9 cellular contexts compared by ENCODE assay signal in genomic region chr11:62925745-62926668, GRCh38. TPM values are rescaled to one million over a fixed set of nuclear protein-coding genes. Genes with fewer than 3 reads are reported as not detected.
DNase-seq lines count a peak whose midpoint lies in the region; ATAC-seq and TF ChIP-seq lines count a peak whose summit lies in the region.
"Had no signal": no experiment of that assay in that cellular context is flagged by ENCODE, and none has a peak within 500 bp of the region (broad histone marks: within the 10 kb centered on the region; RNA-seq: fewer than 3 reads in every experiment).

No MANE protein-coding gene starts in this region.

- H3K4me3 Mint-ChIP-seq in activated CD4-positive, alpha-beta T cell treated with anti-CD3 and anti-CD28 coated beads, Interleukin-2, amount 10 ng/mL, durations not matched to agents 24 days and 14 days: peak overlapping the region; percentile 36

- peak; percentile 61 for DNase-seq in activated CD4-positive, alpha-beta T cell treated with anti-CD3 and anti-CD28 coated beads, Interleukin-2, amount 10 ng/mL, durations not matched to agents 24 days and 14 days
- no peak for DNase-seq in activated CD4-positive, alpha-beta T cell treated with anti-CD3 and anti-CD28 coated beads for 1 hour
- no peak for DNase-seq in effector memory CD4-positive, alpha-beta T cell
- DNase-seq in suprapubic skin (ENCODE audit: low spot score in 2 of 2) (no peak), hepatic stellate cell (ENCODE audit: low spot score) (no peak)
- DNase-seq: SHP77 treated with DMSO at 0.1 percent for 48 hours had no signal

- H3K4me3 ChIP-seq in effector memory CD4-positive, alpha-beta T cell (ENCODE audit: insufficient read depth, low read depth, low read length, poor library complexity, severe bottlenecking): peak overlapping the region; percentile 32
- H3K4me3 ChIP-seq in mesodermal cell (ENCODE audit: extremely low read depth, insufficient read depth, low read length, poor library complexity, severe bottlenecking) (peak overlapping the region; percentile 28), suprapubic skin (peak overlapping the region; percentile 34)

- no peak overlapping the region for H3K27ac Mint-ChIP-seq in activated CD4-positive, alpha-beta T cell treated with anti-CD3 and anti-CD28 coated beads, Interleukin-2, amount 10 ng/mL, durations not matched to agents 24 days and 14 days

- ATAC-seq in HG02623 (IDR thresholded peaks at IDR 0.05; ENCODE audit: unreplicated experiment) (no peak), HG03342 (IDR thresholded peaks at IDR 0.05; ENCODE audit: unreplicated experiment) (no peak)

- H3K27me3 Mint-ChIP-seq in activated CD4-positive, alpha-beta T cell treated with anti-CD3 and anti-CD28 coated beads, Interleukin-2, amount 10 ng/mL, durations not matched to agents 24 days and 14 days: peaks cover 77% of the 10 kb centered on the region

- TF ChIP-seq EP300 in suprapubic skin (IDR thresholded peaks at IDR 0.05): no peak

- no peaks in the 10 kb centered on the region for H3K36me3 ChIP-seq in effector memory CD4-positive, alpha-beta T cell (ENCODE audit: control insufficient read depth, insufficient read depth, low read length)
- H3K36me3 ChIP-seq in mesodermal cell (ENCODE audit: control insufficient read depth, insufficient read depth, low read length) (no peaks in the 10 kb centered on the region), suprapubic skin (no peaks in the 10 kb centered on the region)

- TF ChIP-seq POLR2A in suprapubic skin (IDR thresholded peaks at IDR 0.05): no peak

- H3K27ac ChIP-seq in effector memory CD4-positive, alpha-beta T cell (ENCODE audit: insufficient read depth, low read length, poor library complexity, severe bottlenecking): no peak overlapping the region
- H3K27ac ChIP-seq in mesodermal cell (ENCODE audit: low read depth, low read length, severe bottlenecking) (no peak overlapping the region), suprapubic skin (no peak overlapping the region)

- peaks cover 14% of the 10 kb centered on the region for H3K4me1 Mint-ChIP-seq in activated CD4-positive, alpha-beta T cell treated with anti-CD3 and anti-CD28 coated beads, Interleukin-2, amount 10 ng/mL, durations not matched to agents 24 days and 14 days

- H3K27me3 ChIP-seq in effector memory CD4-positive, alpha-beta T cell (replicated peaks; ENCODE audit: control insufficient read depth, insufficient read depth, low read length, poor library complexity, severe bottlenecking): peaks cover 63% of the 10 kb centered on the region
- H3K27me3 ChIP-seq in suprapubic skin: peaks cover 68% of the 10 kb centered on the region

- TF ChIP-seq CTCF in suprapubic skin (IDR thresholded peaks at IDR 0.05): no peak

- H3K9me3 ChIP-seq in effector memory CD4-positive, alpha-beta T cell (ENCODE audit: control insufficient read depth, low read length): no peaks in the 10 kb centered on the region
- H3K9me3 ChIP-seq in mesodermal cell (ENCODE audit: control insufficient read depth, low read length) (no peaks in the 10 kb centered on the region), suprapubic skin (no peaks in the 10 kb centered on the region)

- WGBS in mesodermal cell (ENCODE audit: insufficient coverage in 2 of 2), 2 experiments: 1% methylated on average over 64 to 66 of the region's 71 CpGs
- 66% methylated on average over 49 of the region's 71 CpGs for WGBS in suprapubic skin

- H3K4me1 ChIP-seq in effector memory CD4-positive, alpha-beta T cell (ENCODE audit: control insufficient read depth, insufficient read depth, low read length, poor library complexity, severe bottlenecking): peaks cover 21% of the 10 kb centered on the region
- H3K4me1 ChIP-seq in mesodermal cell (ENCODE audit: control insufficient read depth, insufficient read depth, low read length, poor library complexity, severe bottlenecking): peaks cover 8% of the 10 kb centered on the region
- H3K4me1 ChIP-seq in suprapubic skin: peaks cover 44% of the 10 kb centered on the region

- H3K36me3 Mint-ChIP-seq in activated CD4-positive, alpha-beta T cell treated with anti-CD3 and anti-CD28 coated beads, Interleukin-2, amount 10 ng/mL, durations not matched to agents 24 days and 14 days (ENCODE audit: low read depth): no peaks in the 10 kb centered on the region

- intact Hi-C loops in activated CD4-positive, alpha-beta T cell treated with anti-CD3 and anti-CD28 coated beads, Interleukin-2, amount 10 ng/mL, durations not matched to agents 24 days and 14 days (cut with micrococcal nuclease): no loop called here

- H3K9me3 Mint-ChIP-seq in activated CD4-positive, alpha-beta T cell treated with anti-CD3 and anti-CD28 coated beads, Interleukin-2, amount 10 ng/mL, durations not matched to agents 24 days and 14 days: no peaks in the 10 kb centered on the region

RNA-seq across cellular contexts. Expression of gene CHRM1, which starts 4.8 kb away (rescaled TPM):
- total RNA-seq in activated CD4-positive, alpha-beta T cell treated with anti-CD3 and anti-CD28 coated beads, Interleukin-2, amount 10 ng/mL, durations not matched to agents 24 days and 14 days: not detected in 2 replicates
- not detected for polyA plus RNA-seq in mesodermal cell (2013, experiment 1 of 2)
- not detected for polyA plus RNA-seq in mesodermal cell (2013, experiment 2 of 2)
- 1 to 10 TPM; 2.5 to 5.4 (median 4.5) TPM for total RNA-seq in suprapubic skin

RNA-seq across cellular contexts. Expression of gene SLC3A2, which starts 45.3 kb away (rescaled TPM):
- total RNA-seq in activated CD4-positive, alpha-beta T cell treated with anti-CD3 and anti-CD28 coated beads, Interleukin-2, amount 10 ng/mL, durations not matched to agents 24 days and 14 days: 364 and 379 TPM in 2 replicates
- 157 TPM for polyA plus RNA-seq in mesodermal cell (2013, experiment 1 of 2)
- 150 TPM for polyA plus RNA-seq in mesodermal cell (2013, experiment 2 of 2)
- total RNA-seq in suprapubic skin: 100 to 1,000 TPM; 170 to 234 (median 198) TPM

RNA-seq across cellular contexts. Expression of gene SLC22A6, which starts 58.8 kb away (rescaled TPM):
- total RNA-seq in activated CD4-positive, alpha-beta T cell treated with anti-CD3 and anti-CD28 coated beads, Interleukin-2, amount 10 ng/mL, durations not matched to agents 24 days and 14 days: not detected in 2 replicates
- polyA plus RNA-seq in mesodermal cell (2013, experiment 1 of 2): not detected
- polyA plus RNA-seq in mesodermal cell (2013, experiment 2 of 2): not detected
- total RNA-seq in suprapubic skin: not detected
